28 cellular contexts compared by ENCODE assay signal in the genomic region with DNA sequence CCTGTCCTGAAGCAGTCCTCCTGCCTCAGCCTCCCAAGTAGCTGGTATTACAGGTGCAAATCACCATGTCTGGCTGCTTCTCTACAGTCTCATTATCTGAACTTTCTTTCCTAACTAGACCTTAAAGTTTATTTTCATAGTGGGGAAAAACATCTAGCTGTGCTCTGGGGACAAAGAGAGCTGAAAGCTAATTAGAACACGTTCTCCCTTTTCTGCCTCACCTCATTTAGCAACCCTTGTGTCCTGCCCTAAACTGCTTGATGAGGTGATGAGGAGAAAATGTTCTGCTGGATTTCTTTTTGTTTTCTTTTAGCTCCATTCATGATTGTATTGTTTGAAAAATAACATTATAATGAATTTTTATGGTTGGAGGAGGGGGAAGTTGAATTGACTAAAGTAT.
"Had no signal": no experiment of that assay in that cellular context is flagged by ENCODE, and none has a peak within 500 bp of the region (broad histone marks: within the 10 kb centered on the region; RNA-seq: fewer than 3 reads in every experiment).

No MANE protein-coding gene starts in this region.

- H3K27ac ChIP-seq: brain microvascular endothelial cell, Peyer's patch, RWPE1, SJCRH30, VCaP had no signal

- ATAC-seq: activated naive CD4-positive, alpha-beta T cell treated with anti-CD3 and anti-CD28 coated beads, Interleukin-2, amount 50 U/mL, for 72 hours; activated naive CD8-positive, alpha-beta T cell treated with anti-CD3 and anti-CD28 coated beads, Interleukin-2, amount 50 U/mL, for 24 hours; activated T-cell treated with anti-CD3 and anti-CD28 coated beads, Interleukin-2, amount 50 U/mL, for 4 hours had no signal

- H3K27me3 ChIP-seq: brain microvascular endothelial cell, cardiac muscle cell, Peyer's patch, SJCRH30 had no signal

- H3K4me1 Mint-ChIP-seq: activated CD4-positive, alpha-beta T cell treated with anti-CD3 and anti-CD28 coated beads, Interleukin-2, amount 10 ng/mL, durations not matched to agents 7 days and 5 days; activated naive CD8-positive, alpha-beta T cell treated with anti-CD3 and anti-CD28 coated beads, Interleukin-2, amount 50 U/mL, for 24 hours had no signal

- H3K4me3 ChIP-seq: cardiac muscle cell, Peyer's patch, SJCRH30 had no signal

- H3K9me3 ChIP-seq: Peyer's patch, SJCRH30, SK-N-SH had no signal

- H3K9ac ChIP-seq: SK-N-SH had no signal

- H3K27ac Mint-ChIP-seq: activated CD4-positive, alpha-beta memory T cell treated with anti-CD3 and anti-CD28 coated beads for 36 hours; activated CD4-positive, alpha-beta T cell treated with anti-CD3 and anti-CD28 coated beads, Interleukin-2, amount 10 ng/mL, durations not matched to agents 7 days and 5 days; activated naive CD4-positive, alpha-beta T cell treated with anti-CD3 and anti-CD28 coated beads, Interleukin-2, amount 50 U/mL, for 72 hours; activated naive CD8-positive, alpha-beta T cell treated with anti-CD3 and anti-CD28 coated beads, Interleukin-2, amount 50 U/mL, for 24 hours had no signal

- H3K36me3 ChIP-seq: cardiac muscle cell, Peyer's patch, SJCRH30 had no signal

- H3K9me3 Mint-ChIP-seq: activated CD4-positive, alpha-beta memory T cell treated with anti-CD3 and anti-CD28 coated beads for 36 hours; activated CD4-positive, alpha-beta T cell treated with anti-CD3 and anti-CD28 coated beads, Interleukin-2, amount 10 ng/mL, durations not matched to agents 7 days and 5 days; activated naive CD4-positive, alpha-beta T cell treated with anti-CD3 and anti-CD28 coated beads, Interleukin-2, amount 50 U/mL, for 72 hours; activated naive CD8-positive, alpha-beta T cell treated with anti-CD3 and anti-CD28 coated beads, Interleukin-2, amount 50 U/mL, for 24 hours; activated T-cell treated with anti-CD3 and anti-CD28 coated beads, Interleukin-2, amount 50 U/mL, for 4 hours had no signal

- DNase-seq: activated CD4-positive, alpha-beta memory T cell treated with anti-CD3 and anti-CD28 coated beads for 36 hours; activated CD4-positive, alpha-beta T cell treated with anti-CD3 and anti-CD28 coated beads, Interleukin-2, amount 10 ng/mL, durations not matched to agents 7 days and 5 days; activated CD4-positive, CD25-positive, alpha-beta regulatory T cell; activated CD8-positive, alpha-beta memory T cell treated with anti-CD3 and anti-CD28 coated beads for 24 hours; activated effector memory CD4-positive, alpha-beta T cell treated with anti-CD3 and anti-CD28 coated beads, Interleukin-2, amount 50 U/mL, for 16 hours; activated naive CD4-positive, alpha-beta T cell treated with Interleukin-2 at 50 U/mL for 16 hours; activated naive CD8-positive, alpha-beta T cell treated with anti-CD3 and anti-CD28 coated beads, Interleukin-2, amount 50 U/mL, for 24 hours; activated T-cell treated with anti-CD3 and anti-CD28 coated beads, Interleukin-2, amount 50 U/mL, for 4 hours; amniotic stem cell; brain microvascular endothelial cell; KBM-7; NCI-H1048; NCI-H1694; NCI-H2029; NCI-H2107; NCI-H2171 treated with DMSO at 0.1 percent for 48 hours; NCI-H226; NCI-H526; NCI-H82; Peyer's patch; Right ventricle myocardium superior; SJCRH30; SK-N-SH; T-helper 1 cell had no signal

- H3K36me3 Mint-ChIP-seq: activated CD4-positive, alpha-beta memory T cell treated with anti-CD3 and anti-CD28 coated beads for 36 hours; activated naive CD4-positive, alpha-beta T cell treated with anti-CD3 and anti-CD28 coated beads, Interleukin-2, amount 50 U/mL, for 72 hours had no signal

- H3K4me3 Mint-ChIP-seq: activated CD4-positive, alpha-beta memory T cell treated with anti-CD3 and anti-CD28 coated beads for 36 hours; activated CD4-positive, alpha-beta T cell treated with anti-CD3 and anti-CD28 coated beads, Interleukin-2, amount 10 ng/mL, durations not matched to agents 7 days and 5 days; activated naive CD8-positive, alpha-beta T cell treated with anti-CD3 and anti-CD28 coated beads, Interleukin-2, amount 50 U/mL, for 24 hours; activated T-cell treated with anti-CD3 and anti-CD28 coated beads, Interleukin-2, amount 50 U/mL, for 4 hours had no signal
